Comparison of ENCODE assay signal across 9 cellular contexts in the genomic region with DNA sequence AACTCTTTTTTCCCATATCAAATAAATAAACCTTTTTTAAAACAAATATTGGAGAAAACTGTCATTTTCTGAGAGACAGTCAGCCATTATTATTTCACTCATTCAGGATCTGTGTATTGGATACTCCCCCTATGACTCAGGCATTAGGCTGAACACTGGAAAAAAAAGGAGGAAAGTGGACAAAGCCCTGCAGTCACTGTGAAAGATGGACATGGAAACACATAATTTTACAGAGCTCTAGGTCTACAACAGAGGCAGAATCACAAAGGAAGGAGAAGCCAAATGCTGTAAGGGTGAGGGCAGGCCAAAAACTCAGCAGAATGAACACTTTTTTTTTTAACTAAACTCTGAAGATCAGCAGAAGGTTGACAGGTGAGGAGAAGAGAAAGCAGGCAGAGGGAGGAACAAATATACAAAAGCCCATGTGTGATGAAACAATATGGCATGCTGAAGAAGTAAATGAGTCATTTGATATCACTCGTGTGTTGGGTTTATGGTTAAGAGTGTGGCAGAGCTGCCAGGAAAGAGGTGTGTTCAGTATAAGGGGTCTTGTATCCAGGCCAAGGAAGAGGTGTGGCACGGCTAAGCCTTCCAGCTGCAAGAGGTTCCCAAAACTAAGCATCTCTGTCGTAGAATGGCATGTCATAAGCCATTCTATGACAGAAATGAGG. TPM values are rescaled to one million over a fixed set of nuclear protein-coding genes. Genes with fewer than 3 reads are reported as not detected.
DNase-seq lines count a peak whose midpoint lies in the region; ATAC-seq and TF ChIP-seq lines count a peak whose summit lies in the region.
"Had no signal": no experiment of that assay in that cellular context is flagged by ENCODE, and none has a peak within 500 bp of the region (broad histone marks: within the 10 kb centered on the region; RNA-seq: fewer than 3 reads in every experiment).

No MANE protein-coding gene starts in this region.

- H3K4me3 ChIP-seq in cardiac fibroblast (replicated peaks in 1 of 2; ENCODE audit: low read depth in 2 of 2, low read length in 2 of 2) (no peak overlapping the region), tibial artery (no peak overlapping the region)
- H3K4me3 ChIP-seq: pancreas had no signal

- no peak overlapping the region for H3K27ac Mint-ChIP-seq in glutamatergic neuron (ENCODE audit: unreplicated experiment)

- H3K27me3 ChIP-seq in tibial artery: no peaks in the 10 kb centered on the region
- H3K27me3 ChIP-seq: pancreas had no signal

- no peak overlapping the region for H3K4me3 Mint-ChIP-seq in glutamatergic neuron (ENCODE audit: unreplicated experiment)

- no peak overlapping the region for H3K27ac ChIP-seq in tibial artery
- H3K27ac ChIP-seq: pancreas had no signal

- TF ChIP-seq RAD21 in Ishikawa (IDR thresholded peaks at IDR 0.05; ENCODE audit: low read depth): no peak

- DNase-seq in cardiac fibroblast (ENCODE audit: low read depth in 2 of 2): peak; percentile 71 to 79
- DNase-seq in omental fat pad (ENCODE audit: low spot score): no peak
- no peak for DNase-seq in tibial artery
- no peak for DNase-seq in glutamatergic neuron
- DNase-seq: pancreas had no signal

- TF ChIP-seq CTCF in cardiac fibroblast (IDR thresholded peaks at IDR 0.05; ENCODE audit: low read depth, low read length) (no peak), omental fat pad (IDR thresholded peaks at IDR 0.05) (no peak), tibial artery (IDR thresholded peaks at IDR 0.05) (no peak), glutamatergic neuron (IDR thresholded peaks at IDR 0.05; ENCODE audit: partially characterized antibody, unreplicated experiment) (no peak)

- H3K9me3 Mint-ChIP-seq in glutamatergic neuron (ENCODE audit: unreplicated experiment): no peaks in the 10 kb centered on the region

- intact Hi-C loops in tibial artery (cut with DNase I; ENCODE audit: low total_unique reads): loop anchor here (10.0 kb wide), 1 partner anchor 49 kb away; no protein-coding TSS in a partner anchor

- no peaks in the 10 kb centered on the region for H3K9me3 ChIP-seq in tibial artery
- H3K9me3 ChIP-seq: pancreas had no signal

- H3K4me1 Mint-ChIP-seq in glutamatergic neuron (ENCODE audit: low read depth, unreplicated experiment): no peaks in the 10 kb centered on the region

- ATAC-seq in GM18868 (IDR thresholded peaks at IDR 0.05; ENCODE audit: unreplicated experiment) (peak; percentile 27), omental fat pad (ENCODE audit: low FRiP score) (peak; percentile 64), HG03571 (IDR thresholded peaks at IDR 0.05; ENCODE audit: unreplicated experiment) (no peak), HG03439 (IDR thresholded peaks at IDR 0.05; ENCODE audit: unreplicated experiment) (no peak)

- TF ChIP-seq EP300 in Ishikawa (IDR thresholded peaks at IDR 0.05; ENCODE audit: borderline replicate concordance): no peak

- H3K4me1 ChIP-seq in tibial artery: no peaks in the 10 kb centered on the region

- no peaks in the 10 kb centered on the region for H3K36me3 Mint-ChIP-seq in glutamatergic neuron (ENCODE audit: unreplicated experiment)

- no peaks in the 10 kb centered on the region for H3K27me3 Mint-ChIP-seq in glutamatergic neuron (ENCODE audit: unreplicated experiment)

- no peaks in the 10 kb centered on the region for H3K36me3 ChIP-seq in tibial artery
- H3K36me3 ChIP-seq: pancreas had no signal

TF ChIP-seq in Ishikawa, 13 proteins besides CTCF, POLR2A, EP300 and RAD21:
- TF ChIP-seq, protein P1, sequence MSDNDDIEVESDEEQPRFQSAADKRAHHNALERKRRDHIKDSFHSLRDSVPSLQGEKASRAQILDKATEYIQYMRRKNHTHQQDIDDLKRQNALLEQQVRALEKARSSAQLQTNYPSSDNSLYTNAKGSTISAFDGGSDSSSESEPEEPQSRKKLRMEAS (IDR thresholded peaks at IDR 0.05): peak; percentile 16; the same call in 1 of the 2 replicates
- TF ChIP-seq NFIC (IDR thresholded peaks at IDR 0.05) (0 out of 2 replicates have a peak, but pooled peaks have one; percentile 14), CEBPB (IDR thresholded peaks at IDR 0.05) (0 out of 2 replicates have a peak, but pooled peaks have one; percentile 14), TEAD4 (IDR thresholded peaks at IDR 0.05) (no peak), ZBTB7A (IDR thresholded peaks at IDR 0.05; ENCODE audit: low read depth) (no peak)

RNA-seq across cellular contexts. Expression of a gene that starts 39.1 kb away (rescaled TPM):
- 100 to 1,000 TPM; 104 to 317 (median 144) TPM for total RNA-seq in omental fat pad
- 36.2 TPM for total RNA-seq in glutamatergic neuron (ENCODE audit: unreplicated experiment)

Comparison
In these comparisons a context has a peak if more than half of its experiments do, and no peak if none do; other contexts are left out.
1. ATAC-seq: peak in GM18868 (single experiment) and omental fat pad (single experiment); none in HG03571 (single experiment) and HG03439 (single experiment).
2. DNase-seq: peak in cardiac fibroblast (2 of 2); none in omental fat pad (single experiment), tibial artery (0 of 2) and glutamatergic neuron (single experiment).